Comparison of ENCODE assay signal across 8 cellular contexts in genomic region chr6:77773157-77773822, GRCh38.
"Had no signal": no experiment of that assay in that cellular context is flagged by ENCODE, and none has a peak within 500 bp of the region (broad histone marks: within the 10 kb centered on the region; RNA-seq: fewer than 3 reads in every experiment).

No MANE protein-coding gene starts in this region.

- H3K4me3 ChIP-seq: GM12878 had no signal

- ATAC-seq: GM12878 had no signal

- DNase-seq: GDM1, GF-D8 had no signal

- FAIRE-seq: G401.6, GM12878, GM12891, GM12892, GM18507, GM19239 had no signal
